17 cellular contexts compared by ENCODE assay signal in the genomic region with DNA sequence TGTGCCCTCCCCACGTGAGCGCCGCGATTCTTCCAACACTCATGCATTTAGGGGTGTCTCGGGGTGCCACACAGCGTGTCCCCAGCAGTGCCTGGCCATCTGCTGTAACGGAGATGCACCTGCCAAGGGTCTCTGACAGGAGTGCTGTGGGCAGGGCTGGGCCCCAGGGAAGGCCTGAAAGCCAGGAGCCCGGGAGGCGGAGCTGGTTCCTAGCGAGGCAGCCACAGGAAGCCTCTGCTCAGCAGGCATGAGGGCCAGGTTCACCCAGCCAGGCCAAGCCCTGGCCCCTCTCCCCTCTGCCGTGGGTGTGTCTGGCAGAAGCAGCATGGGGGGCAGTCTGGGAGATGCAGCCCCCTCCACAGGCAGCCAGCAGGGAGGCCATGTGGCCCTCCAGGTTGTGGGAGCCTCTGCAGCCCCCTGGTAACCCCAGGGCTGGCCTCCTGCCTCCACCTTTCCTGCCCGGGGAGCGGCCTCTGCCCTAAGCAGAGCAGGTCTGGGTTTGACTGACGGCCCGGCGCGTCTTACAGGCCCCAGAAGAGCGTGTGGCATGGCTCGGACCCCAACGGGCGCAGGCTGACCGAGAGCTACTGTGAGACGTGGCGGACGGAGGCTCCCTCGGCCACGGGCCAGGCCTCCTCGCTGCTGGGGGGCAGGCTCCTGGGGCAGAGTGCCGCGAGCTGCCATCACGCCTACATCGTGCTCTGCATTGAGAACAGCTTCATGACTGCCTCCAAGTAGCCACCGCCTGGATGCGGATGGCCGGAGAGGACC. TPM values are rescaled to one million over a fixed set of nuclear protein-coding genes. Genes with fewer than 3 reads are reported as not detected.
DNase-seq lines count a peak whose midpoint lies in the region; ATAC-seq and TF ChIP-seq lines count a peak whose summit lies in the region.
"Had no signal": no experiment of that assay in that cellular context is flagged by ENCODE, and none has a peak within 500 bp of the region (broad histone marks: within the 10 kb centered on the region; RNA-seq: fewer than 3 reads in every experiment).

No MANE protein-coding gene starts in this region.

- H3K36me3 ChIP-seq in HUES64 (ENCODE audit: insufficient read depth, low read length), result peaks cover 46% of the 10 kb centered on the region
- peaks cover 4% of the 10 kb centered on the region for H3K36me3 ChIP-seq in endodermal cell (ENCODE audit: control insufficient read depth, insufficient read depth, low read length)
- no peaks in the 10 kb centered on the region for H3K36me3 ChIP-seq in mucosa of descending colon (ENCODE audit: low read depth)

- ATAC-seq in mucosa of descending colon (no peak), HG02852 (IDR thresholded peaks at IDR 0.05; ENCODE audit: unreplicated experiment) (no peak)
- ATAC-seq: activated naive CD8-positive, alpha-beta T cell treated with anti-CD3 and anti-CD28 coated beads, Interleukin-2, amount 50 U/mL, for 24 hours; stimulated activated effector memory CD8-positive, alpha-beta T cell treated with anti-CD3 and anti-CD28 coated beads, Interleukin-12 subunit alpha, Interleukin-12 subunit beta, amount 100 ng/mL, for 72 hours had no signal

- no peak for TF ChIP-seq CTCF in CD14-positive monocyte (IDR thresholded peaks at IDR 0.05)
- TF ChIP-seq CTCF in endodermal cell (conservative IDR thresholded peaks at IDR 0.05), result no peak
- no peak for TF ChIP-seq CTCF in mucosa of descending colon (IDR thresholded peaks at IDR 0.05)

- DNase-seq in CD14-positive monocyte (ENCODE audit: low spot score), result peak; percentile 45
- DNase-seq in endodermal cell, result peak; percentile 61
- peak in 2 of 3 donors; percentile 24 to 43 for DNase-seq in mucosa of descending colon
- DNase-seq in hepatic stellate cell (ENCODE audit: low spot score), result no peak
- no peak for DNase-seq in GM19240 (ENCODE audit: insufficient read length, low spot score)
- DNase-seq in cerebellar nuclear complex (lab: John Stamatoyannopoulos, UW), result no peak
- DNase-seq: activated naive CD8-positive, alpha-beta T cell treated with anti-CD3 and anti-CD28 coated beads, Interleukin-2, amount 50 U/mL, for 24 hours; caudate nucleus; effector memory CD4-positive, alpha-beta T cell; NCI-H1105; SJCRH30 had no signal

- no peak overlapping the region for H3K27ac Mint-ChIP-seq in CD14-positive monocyte
- H3K27ac Mint-ChIP-seq in endodermal cell, result no peak overlapping the region
- H3K27ac Mint-ChIP-seq: activated naive CD8-positive, alpha-beta T cell treated with anti-CD3 and anti-CD28 coated beads, Interleukin-2, amount 50 U/mL, for 24 hours; stimulated activated effector memory CD8-positive, alpha-beta T cell treated with anti-CD3 and anti-CD28 coated beads, Interleukin-12 subunit alpha, Interleukin-12 subunit beta, amount 100 ng/mL, for 72 hours had no signal

- H3K4me3 ChIP-seq in HUES64 (ENCODE audit: low read length), result no peak overlapping the region
- H3K4me3 ChIP-seq in endodermal cell (ENCODE audit: low read length), result no peak overlapping the region
- H3K4me3 ChIP-seq in mucosa of descending colon, result no peak overlapping the region
- H3K4me3 ChIP-seq: SJCRH30, smooth muscle cell, upper lobe of left lung had no signal

- no peak overlapping the region for H3K9ac ChIP-seq in HUES64 (ENCODE audit: low read depth, low read length)
- no peak overlapping the region for H3K9ac ChIP-seq in endodermal cell (ENCODE audit: extremely low read depth, low read length, poor library complexity, severe bottlenecking)
- H3K9ac ChIP-seq: KMS-11 had no signal

- 89% methylated on average over 35 of the region's 35 CpGs for WGBS in HUES64
- 87 to 89% methylated on average over 23 to 35 of the region's 35 CpGs for WGBS in endodermal cell (ENCODE audit: insufficient coverage in 1 of 2, insufficient read length in 1 of 2), 2 experiments

- H3K27ac ChIP-seq in HUES64 (ENCODE audit: low read depth, low read length), result peak overlapping the region; percentile 18; the same call in 1 of the 2 replicates
- H3K27ac ChIP-seq in endodermal cell (ENCODE audit: low read depth, low read length), result peak overlapping the region; percentile 17
- H3K27ac ChIP-seq: KMS-11, SJCRH30 had no signal

- H3K9me3 ChIP-seq in HUES64 (ENCODE audit: insufficient read depth, low read depth, low read length), result no peaks in the 10 kb centered on the region
- no peaks in the 10 kb centered on the region for H3K9me3 ChIP-seq in endodermal cell (ENCODE audit: control insufficient read depth, low read length)
- H3K9me3 ChIP-seq in mucosa of descending colon, result no peaks in the 10 kb centered on the region
- H3K9me3 ChIP-seq: SJCRH30, upper lobe of left lung had no signal

- no peaks in the 10 kb centered on the region for H3K27me3 ChIP-seq in HUES64 (ENCODE audit: insufficient read depth, low read length)
- no peaks in the 10 kb centered on the region for H3K27me3 ChIP-seq in endodermal cell (ENCODE audit: control insufficient read depth, insufficient read depth, low read length, poor library complexity, severe bottlenecking)
- H3K27me3 ChIP-seq: SJCRH30, upper lobe of left lung had no signal

- H3K4me1 Mint-ChIP-seq in CD14-positive monocyte, result peaks cover 6% of the 10 kb centered on the region
- H3K4me1 Mint-ChIP-seq in endodermal cell, result no peaks in the 10 kb centered on the region

- H3K27me3 Mint-ChIP-seq in CD14-positive monocyte (ENCODE audit: low read depth in 3 of 3) (peaks cover 0 to 1% (median 0%) of the 10 kb centered on the region in 3 donors), endodermal cell (ENCODE audit: insufficient read depth) (no peaks in the 10 kb centered on the region)
- H3K27me3 Mint-ChIP-seq: activated naive CD8-positive, alpha-beta T cell treated with anti-CD3 and anti-CD28 coated beads, Interleukin-2, amount 50 U/mL, for 24 hours had no signal

- H3K4me1 ChIP-seq in HUES64 (ENCODE audit: insufficient read depth, low read length), result no peaks in the 10 kb centered on the region
- no peaks in the 10 kb centered on the region for H3K4me1 ChIP-seq in endodermal cell (ENCODE audit: control insufficient read depth, insufficient read depth, low read length)
- peaks cover 14% of the 10 kb centered on the region for H3K4me1 ChIP-seq in mucosa of descending colon (ENCODE audit: low read depth)
- H3K4me1 ChIP-seq: SJCRH30 had no signal

- H3K4me3 Mint-ChIP-seq in CD14-positive monocyte (no peak overlapping the region), endodermal cell (no peak overlapping the region)
- H3K4me3 Mint-ChIP-seq: activated naive CD8-positive, alpha-beta T cell treated with anti-CD3 and anti-CD28 coated beads, Interleukin-2, amount 50 U/mL, for 24 hours; stimulated activated effector memory CD8-positive, alpha-beta T cell treated with anti-CD3 and anti-CD28 coated beads, Interleukin-12 subunit alpha, Interleukin-12 subunit beta, amount 100 ng/mL, for 72 hours had no signal

- H3K9me3 Mint-ChIP-seq in CD14-positive monocyte, result peaks cover 0 to 2% (median 0%) of the 10 kb centered on the region in 7 donors
- H3K9me3 Mint-ChIP-seq in endodermal cell, result no peaks in the 10 kb centered on the region
- H3K9me3 Mint-ChIP-seq: activated naive CD8-positive, alpha-beta T cell treated with anti-CD3 and anti-CD28 coated beads, Interleukin-2, amount 50 U/mL, for 24 hours; stimulated activated effector memory CD8-positive, alpha-beta T cell treated with anti-CD3 and anti-CD28 coated beads, Interleukin-12 subunit alpha, Interleukin-12 subunit beta, amount 100 ng/mL, for 72 hours had no signal

- intact Hi-C loops in CD14-positive monocyte (cut with micrococcal nuclease), result no loop called here
- intact Hi-C loops in mucosa of descending colon (cut with DNase I, micrococcal nuclease), result no loop called here

- peaks cover 38 to 55% of the 10 kb centered on the region in 2 donors for H3K36me3 Mint-ChIP-seq in CD14-positive monocyte
- H3K36me3 Mint-ChIP-seq in endodermal cell (ENCODE audit: low read depth), result peaks cover 25% of the 10 kb centered on the region

RNA-seq across cellular contexts. Expression of a gene that starts 30.4 kb away (rescaled TPM):
- polyA plus RNA-seq in CD14-positive monocyte, result 10 to 100 TPM; 39.9 to 53.0 TPM
- polyA plus RNA-seq in HUES64 (2013, experiment 1 of 2), result 22.7 TPM
- 19.0 TPM for polyA plus RNA-seq in HUES64 (2013, experiment 2 of 2)
- total RNA-seq in endodermal cell (10 to 100 TPM; 28.8 to 29.4 TPM), mucosa of descending colon (10 to 100 TPM; 12.6 to 22.8 (median 12.7) TPM)
- polyA plus RNA-seq in endodermal cell (2013, experiment 1 of 2), result 19.9 TPM
- 16.4 TPM for polyA plus RNA-seq in endodermal cell (2013, experiment 2 of 2)

Comparison
In these comparisons a context has a peak if more than half of its experiments do, and no peak if none do; other contexts are left out.
1. DNase-seq: peak in CD14-positive monocyte (single experiment), endodermal cell (single experiment) and mucosa of descending colon (2 of 3); none in hepatic stellate cell (single experiment), GM19240 (single experiment) and cerebellar nuclear complex (0 of 2).